ENCODE assay signal across 12 cellular contexts in genomic region chr12:27009926-27010325, GRCh38. TPM values are rescaled to one million over a fixed set of nuclear protein-coding genes. Genes with fewer than 3 reads are reported as not detected.
DNase-seq lines count a peak whose midpoint lies in the region; ATAC-seq, FAIRE-seq and TF ChIP-seq lines count a peak whose summit lies in the region.
"Had no signal": no experiment of that assay in that cellular context is flagged by ENCODE, and none has a peak within 500 bp of the region (broad histone marks: within the 10 kb centered on the region; RNA-seq: fewer than 3 reads in every experiment).

No MANE protein-coding gene starts in this region.

- H3K36me3 ChIP-seq in BLaER1 (0 out of 2 replicates have a peak, but pooled peaks cover 5% of the 10 kb centered on the region), bronchial epithelial cell (ENCODE audit: control insufficient read depth, insufficient read depth, low read length) (no peaks in the 10 kb centered on the region), upper lobe of right lung (no peaks in the 10 kb centered on the region)

- H4K20me1 ChIP-seq in BLaER1, result peaks cover 26% of the 10 kb centered on the region; the same call in 1 of the 2 replicates

- TF ChIP-seq CTCF in GM12873 (IDR thresholded peaks at IDR 0.05; ENCODE audit: insufficient read depth, low read depth, low read length, missing control alignments) (peak; percentile 7), bronchial epithelial cell (IDR thresholded peaks at IDR 0.05; ENCODE audit: insufficient read depth, low read length, severe bottlenecking) (no peak), upper lobe of right lung (IDR thresholded peaks at IDR 0.05) (no peak)

- ATAC-seq in upper lobe of right lung, result no peak
- no peak for ATAC-seq in HG03378 (IDR thresholded peaks at IDR 0.05; ENCODE audit: unreplicated experiment)
- ATAC-seq in HG02981 (IDR thresholded peaks at IDR 0.05; ENCODE audit: unreplicated experiment), result no peak
- ATAC-seq: activated CD8-positive, alpha-beta T cell treated with anti-CD3 and anti-CD28 coated beads, Interleukin-2, amount 10 ng/mL, durations not matched to agents 7 days and 5 days had no signal

- no peak overlapping the region for H3K9ac ChIP-seq in BLaER1

- DNase-seq in MV-4-11 (lab: John Stamatoyannopoulos, UW) (peak; percentile 43), bronchial epithelial cell (ENCODE audit: low read depth) (peak; percentile 39), upper lobe of right lung (no peak), DMS53 treated with DMSO at 0.1 percent for 48 hours (lab: John Stamatoyannopoulos, UW; ENCODE audit: unreplicated experiment) (no peak)
- DNase-seq: activated CD8-positive, alpha-beta T cell treated with anti-CD3 and anti-CD28 coated beads, Interleukin-2, amount 10 ng/mL, durations not matched to agents 7 days and 5 days; activated naive CD4-positive, alpha-beta T cell treated with anti-CD3 and anti-CD28 coated beads, Interleukin-2, amount 10 ng/mL, durations not matched to agents 7 days and 5 days; NCI-H1694; NCI-H774 had no signal

- H3K27me3 ChIP-seq in BLaER1 (no peaks in the 10 kb centered on the region), bronchial epithelial cell (ENCODE audit: control insufficient read depth, insufficient read depth, low read length) (no peaks in the 10 kb centered on the region), upper lobe of right lung (no peaks in the 10 kb centered on the region)

- no peak overlapping the region for H3K4me3 ChIP-seq in BLaER1
- no peak overlapping the region for H3K4me3 ChIP-seq in bronchial epithelial cell (ENCODE audit: low read depth, low read length)
- H3K4me3 ChIP-seq in upper lobe of right lung, result no peak overlapping the region

- no peaks in the 10 kb centered on the region for H3K9me3 ChIP-seq in BLaER1
- no peaks in the 10 kb centered on the region for H3K9me3 ChIP-seq in upper lobe of right lung

- no peak overlapping the region for H3K27ac ChIP-seq in BLaER1
- H3K27ac ChIP-seq in upper lobe of right lung, result no peak overlapping the region

- intact Hi-C loops in upper lobe of right lung (cut with DNase I), result no loop called here

- H3K4me1 ChIP-seq in BLaER1 (peaks cover 44% of the 10 kb centered on the region), upper lobe of right lung (peaks cover 22% of the 10 kb centered on the region)

- FAIRE-seq in bronchial epithelial cell (lab: Jason Lieb, UNC), result no peak

- H3K4me2 ChIP-seq in BLaER1, result peak overlapping the region; percentile 32; the same call in 1 of the 2 replicates

RNA-seq across cellular contexts. Expression of gene TM7SF3, which starts 4.3 kb away (rescaled TPM):
- total RNA-seq in bronchial epithelial cell, result 397 and 426 TPM in 2 replicates
- total RNA-seq in upper lobe of right lung, result 68.9 TPM

RNA-seq across cellular contexts. Expression of gene MED21, which starts 12.4 kb away (rescaled TPM):
- total RNA-seq in bronchial epithelial cell, result 73.5 and 82.1 TPM in 2 replicates
- total RNA-seq in upper lobe of right lung, result 65.9 TPM

Comparison
In these comparisons a context has a peak if more than half of its experiments do, and no peak if none do; other contexts are left out.
1. DNase-seq: peak in MV-4-11 (single experiment) and bronchial epithelial cell (single experiment); none in upper lobe of right lung (single experiment) and DMS53 treated with DMSO at 0.1 percent for 48 hours (single experiment).